24 cellular contexts compared by ENCODE assay signal in genomic region chr1:208569181-208569580, GRCh38.
"Had no signal": no experiment of that assay in that cellular context is flagged by ENCODE, and none has a peak within 500 bp of the region (broad histone marks: within the 10 kb centered on the region; RNA-seq: fewer than 3 reads in every experiment).

No MANE protein-coding gene starts in this region.

- H3K9me3 ChIP-seq: neutrophil, psoas muscle, spleen, testis had no signal

- DNase-seq: effector CD4-positive, alpha-beta T cell; endodermal cell; glutamatergic neuron; immature natural killer cell; kidney; left colon; left ventricle myocardium superior; naive thymus-derived CD4-positive, alpha-beta T cell; nephron progenitor cell; psoas muscle; spleen; stimulated activated CD4-positive, alpha-beta T cell treated with anti-CD3 and anti-CD28 coated beads, Interleukin-15, amount 100 ng/mL, for 24 hours; stimulated activated CD4-positive, alpha-beta T cell treated with anti-CD3 and anti-CD28 coated beads, Interleukin-1b, Interleukin-23, amount 100 ng/mL, for 48 hours; stimulated activated CD4-positive, alpha-beta T cell treated with anti-CD3 and anti-CD28 coated beads, Interleukin-4, amount 100 ng/mL, for 4 hours; stimulated activated naive B cell treated with anti-CD40 and anti-IgM and Interleukin-4, amounts not matched to agents 10 μg/mL and 1 μg/mL and 100 μg/mL, for 72 hours; stimulated activated naive CD8-positive, alpha-beta T cell treated with anti-CD3 and anti-CD28 coated beads, Interleukin-15, amount 100 ng/mL, for 72 hours; testis had no signal

- H3K27ac ChIP-seq: coronary artery, esophagus muscularis mucosa, gastroesophageal sphincter, neutrophil, psoas muscle, spleen, testis, tibial nerve had no signal

- H3K27me3 ChIP-seq: esophagus muscularis mucosa, neutrophil, testis, tibial nerve had no signal

- H3K36me3 ChIP-seq: esophagus muscularis mucosa, gastroesophageal sphincter, neutrophil, spleen, tibial nerve had no signal

- ATAC-seq: gastroesophageal sphincter; left colon; left ventricle myocardium superior; naive thymus-derived CD4-positive, alpha-beta T cell; psoas muscle; sciatic nerve; stimulated activated naive B cell treated with anti-CD40 and anti-IgM and Interleukin-4, amounts not matched to agents 10 μg/mL and 1 μg/mL and 100 μg/mL, for 72 hours; stimulated activated naive CD8-positive, alpha-beta T cell treated with anti-CD3 and anti-CD28 coated beads, Interleukin-15, amount 100 ng/mL, for 72 hours had no signal

- H3K4me3 ChIP-seq: coronary artery, esophagus muscularis mucosa, gastroesophageal sphincter, lung, psoas muscle, spleen, testis, tibial nerve had no signal

- H3K4me1 ChIP-seq: esophagus muscularis mucosa, gastroesophageal sphincter, psoas muscle, spleen, testis, tibial nerve had no signal
